In the genomic region with DNA sequence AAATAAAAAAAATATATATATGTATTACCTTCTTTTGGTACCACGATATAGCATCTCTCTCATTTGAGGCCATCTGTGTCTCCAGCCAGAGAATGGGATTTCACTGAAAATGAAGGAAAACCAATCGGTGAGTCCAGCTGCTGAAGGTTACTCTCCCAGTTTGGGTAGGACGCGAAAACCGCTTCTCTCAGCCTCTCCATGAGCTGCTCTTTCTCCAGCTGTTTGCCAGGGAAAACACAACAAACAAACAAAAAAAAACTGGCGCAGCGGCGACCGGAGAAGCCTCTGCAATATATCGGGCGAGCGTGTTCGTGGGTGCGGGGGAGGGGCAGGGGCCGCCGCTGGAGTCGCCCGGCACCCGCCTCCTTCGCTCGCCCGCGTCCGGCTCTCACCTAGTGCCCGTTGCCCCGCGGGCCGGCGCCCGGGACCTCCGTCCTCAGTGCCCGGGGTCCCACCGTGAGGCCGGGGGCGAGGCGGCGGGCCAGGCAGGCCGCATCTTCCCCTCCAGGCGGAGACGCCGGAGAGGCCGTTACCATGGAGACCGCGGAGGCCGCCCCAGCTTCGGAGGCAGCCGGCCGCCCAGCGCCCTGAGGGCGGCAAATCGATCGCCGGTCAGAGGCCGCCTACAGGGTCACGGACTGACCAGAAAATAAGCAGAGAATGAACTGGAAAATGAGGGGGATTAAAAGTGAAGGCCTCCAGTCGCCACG, we compare ENCODE assay signal across 8 cellular contexts. TPM values are rescaled to one million over a fixed set of nuclear protein-coding genes. Genes with fewer than 3 reads are reported as not detected.
DNase-seq lines count a peak whose midpoint lies in the region; ATAC-seq, FAIRE-seq and TF ChIP-seq lines count a peak whose summit lies in the region.

No MANE protein-coding gene starts in this region.

- H3K9me2 ChIP-seq in GM23338 (ENCODE audit: insufficient read depth) (no peaks in the 10 kb centered on the region), hepatocyte (replicated peaks; ENCODE audit: insufficient read depth) (no peaks in the 10 kb centered on the region)

- H2AFZ ChIP-seq in GM23338 = peak overlapping the region; percentile 69; the same call in 1 of the 2 replicates
- H2AFZ ChIP-seq in hepatocyte = peak overlapping the region; percentile 86

- H3K4me3 Mint-ChIP-seq in GM23338 = peak overlapping the region; percentile 96
- peak overlapping the region; percentile 95 for H3K4me3 Mint-ChIP-seq in T-helper 2 cell treated with Interferon-gamma antibody and Interleukin-4, amounts not matched to agents 5 μg/mL and 100 μg/mL, for 36 hours

- H4K20me1 ChIP-seq in GM23338 (replicated peaks; ENCODE audit: insufficient read depth) (no peaks in the 10 kb centered on the region), hepatocyte (ENCODE audit: insufficient read depth, poor library complexity, severe bottlenecking) (peaks cover 4% of the 10 kb centered on the region)

- no peaks in the 10 kb centered on the region for H3K27me3 ChIP-seq in GM23338 (ENCODE audit: insufficient read depth)
- H3K27me3 ChIP-seq in ascending aorta = no peaks in the 10 kb centered on the region
- H3K27me3 ChIP-seq in hepatocyte = no peaks in the 10 kb centered on the region

- H3K4me2 ChIP-seq in GM23338 = peak overlapping the region; percentile 84
- peak overlapping the region; percentile 78 for H3K4me2 ChIP-seq in hepatocyte

- peak; percentile 76 for ATAC-seq in GM23338

- peaks cover 9% of the 10 kb centered on the region; the same call in 1 of the 2 replicates for H3K4me1 ChIP-seq in GM23338 (ENCODE audit: insufficient read depth)
- H3K4me1 ChIP-seq in ascending aorta = peaks cover 0 to 7% of the 10 kb centered on the region in 2 donors
- peaks cover 7% of the 10 kb centered on the region for H3K4me1 ChIP-seq in hepatocyte (ENCODE audit: insufficient read depth)

- H3K79me2 ChIP-seq in GM23338 (replicated peaks; ENCODE audit: insufficient read depth) = peaks cover 19% of the 10 kb centered on the region
- H3K79me2 ChIP-seq in hepatocyte = peaks cover 30% of the 10 kb centered on the region

- DNase-seq in GM04504 (ENCODE audit: low read depth) (peak; percentile 23), GM23338 (ENCODE audit: low spot score) (peak; percentile 88), LNCaP clone FGC (ENCODE audit: low read depth) (no peak), ascending aorta (ENCODE audit: low spot score in 2 of 2) (peak in 1 of 2 donors; percentile 77), hepatocyte (ENCODE audit: low spot score) (peak; percentile 76), retinal pigment epithelial cell (ENCODE audit: low read depth) (no peak), D721Med (ENCODE audit: insufficient read length, low spot score) (no peak)
- DNase-seq in T-helper 2 cell treated with Interferon-gamma antibody and Interleukin-4, amounts not matched to agents 5 μg/mL and 100 μg/mL, for 36 hours (ENCODE audit: low spot score) = peak; percentile 67

- H3K36me3 Mint-ChIP-seq in GM23338 (ENCODE audit: low read depth) = peaks cover 29% of the 10 kb centered on the region
- peaks cover 37% of the 10 kb centered on the region for H3K36me3 Mint-ChIP-seq in T-helper 2 cell treated with Interferon-gamma antibody and Interleukin-4, amounts not matched to agents 5 μg/mL and 100 μg/mL, for 36 hours (ENCODE audit: low read depth)

- peaks cover 5% of the 10 kb centered on the region for H3K27me3 Mint-ChIP-seq in GM23338 (ENCODE audit: insufficient read depth, low read depth, poor library complexity)
- H3K27me3 Mint-ChIP-seq in T-helper 2 cell treated with Interferon-gamma antibody and Interleukin-4, amounts not matched to agents 5 μg/mL and 100 μg/mL, for 36 hours (ENCODE audit: low read depth) = no peaks in the 10 kb centered on the region

- H3K4me3 ChIP-seq in GM23338 = peak overlapping the region; percentile 61
- H3K4me3 ChIP-seq in LNCaP clone FGC (ENCODE audit: low read depth, low read length) = peak overlapping the region; percentile 65
- peak overlapping the region; percentile 85 to 86 for H3K4me3 ChIP-seq in ascending aorta
- H3K4me3 ChIP-seq in hepatocyte = peak overlapping the region; percentile 85
- H3K4me3 ChIP-seq in retinal pigment epithelial cell (ENCODE audit: low read length) = peak overlapping the region; percentile 92

- peak overlapping the region; percentile 97 for H3K27ac ChIP-seq in GM23338 (ENCODE audit: low read depth)
- peak overlapping the region; percentile 97 to 99 for H3K27ac ChIP-seq in ascending aorta
- peak overlapping the region; percentile 93 for H3K27ac ChIP-seq in hepatocyte

- TF ChIP-seq CTCF in GM23338 (conservative IDR thresholded peaks at IDR 0.05; ENCODE audit: low read depth in 2 of 2) (no peak), LNCaP clone FGC (IDR thresholded peaks at IDR 0.05; ENCODE audit: control insufficient read depth, extremely low read depth, insufficient read depth) (no peak), ascending aorta (IDR thresholded peaks at IDR 0.05) (no peak), hepatocyte (IDR thresholded peaks at IDR 0.05; ENCODE audit: poor library complexity) (no peak), retinal pigment epithelial cell (conservative IDR thresholded peaks at IDR 0.05; ENCODE audit: low read depth, low read length) (no peak), D721Med (IDR thresholded peaks at IDR 0.05; ENCODE audit: insufficient read depth, missing control alignments) (no peak)

- H3K9me3 ChIP-seq in ascending aorta (no peaks in the 10 kb centered on the region), hepatocyte (ENCODE audit: low read depth) (no peaks in the 10 kb centered on the region)

- H3K9me3 Mint-ChIP-seq in GM23338 = no peaks in the 10 kb centered on the region
- no peaks in the 10 kb centered on the region for H3K9me3 Mint-ChIP-seq in T-helper 2 cell treated with Interferon-gamma antibody and Interleukin-4, amounts not matched to agents 5 μg/mL and 100 μg/mL, for 36 hours

- H3K4me1 Mint-ChIP-seq in GM23338 = peaks cover 16% of the 10 kb centered on the region
- peaks cover 32% of the 10 kb centered on the region for H3K4me1 Mint-ChIP-seq in T-helper 2 cell treated with Interferon-gamma antibody and Interleukin-4, amounts not matched to agents 5 μg/mL and 100 μg/mL, for 36 hours (ENCODE audit: low read depth)

- H3K27ac Mint-ChIP-seq in GM23338 = peak overlapping the region; percentile 98
- H3K27ac Mint-ChIP-seq in T-helper 2 cell treated with Interferon-gamma antibody and Interleukin-4, amounts not matched to agents 5 μg/mL and 100 μg/mL, for 36 hours = peak overlapping the region; percentile 94

- WGBS in hepatocyte (ENCODE audit: low lambda C conversion rate, missing lambda C conversion rate) = 1% methylated on average over 44 of the region's 57 CpGs

- H3K36me3 ChIP-seq in GM23338 (ENCODE audit: insufficient read depth) = no peaks in the 10 kb centered on the region; the same call in none of the 2 replicates
- H3K36me3 ChIP-seq in ascending aorta = no peaks in the 10 kb centered on the region
- no peaks in the 10 kb centered on the region for H3K36me3 ChIP-seq in hepatocyte (replicated peaks; ENCODE audit: insufficient read depth, low read depth)

- intact Hi-C loops in ascending aorta (cut with DNase I) = loop anchor here (1.0 to 5.0 kb wide), 6 partner anchors 34 to 1366 kb away; a partner anchor contains a TSS

- H3F3A ChIP-seq in GM23338 (replicated peaks; ENCODE audit: low read depth) = peaks cover 8% of the 10 kb centered on the region; the same call in 1 of the 2 replicates

- no peak for FAIRE-seq in D721Med (lab: Jason Lieb, UNC)

TF ChIP-seq in GM23338, 12 proteins besides CTCF, POLR2A, EP300 and RAD21:
- no peak for TF ChIP-seq EZH2 (IDR thresholded peaks at IDR 0.05; ENCODE audit: low read depth, unreplicated experiment)
TF ChIP-seq in GM23338: peak in this region for 0.

RNA-seq across cellular contexts. Expression of a gene that starts 0.5 kb away (rescaled TPM):
- total RNA-seq in GM23338 (2014; rRNA removed; shearing (Covaris generic)) = 21.6 and 24.5 TPM in 2 replicates
- polyA plus RNA-seq in GM23338 (2016; fragmentation: Nextera tagmentation; extraction: Ambion mirVana) (18.7 and 19.1 TPM in 2 replicates), hepatocyte (19.4 and 22.9 TPM in 2 replicates)
- total RNA-seq in ascending aorta (38.6 TPM), hepatocyte (19.6 and 27.6 TPM in 2 replicates)

RNA-seq across cellular contexts. Expression of a gene that starts 53.5 kb away (rescaled TPM):
- 15.4 and 29.9 TPM in 2 replicates for total RNA-seq in GM23338 (2014; rRNA removed; shearing (Covaris generic))
- polyA plus RNA-seq in GM23338 (2016; fragmentation: Nextera tagmentation; extraction: Ambion mirVana) = 17.4 and 18.9 TPM in 2 replicates
- 22.7 TPM for total RNA-seq in ascending aorta
- 20.3 and 21.8 TPM in 2 replicates for total RNA-seq in hepatocyte
- polyA plus RNA-seq in hepatocyte = 10.2 and 12.8 TPM in 2 replicates

Comparison
In these comparisons a context has a peak if more than half of its experiments do, and no peak if none do; other contexts are left out.
1. DNase-seq: peak in GM04504 (single experiment), GM23338 (single experiment), T-helper 2 cell treated with Interferon-gamma antibody and Interleukin-4, amounts not matched to agents 5 μg/mL and 100 μg/mL, for 36 hours (single experiment) and hepatocyte (single experiment); none in LNCaP clone FGC (single experiment), retinal pigment epithelial cell (single experiment) and D721Med (single experiment).
2. Peak in every context shown above with its lines, with median percentiles within 50 percentile points of each other: H3K27ac ChIP-seq and H3K4me3 ChIP-seq.